Comparison of ENCODE assay signal across 27 cellular contexts in genomic region chr21:45362077-45362747, GRCh38. TPM values are rescaled to one million over a fixed set of nuclear protein-coding genes. Genes with fewer than 3 reads are reported as not detected.
DNase-seq lines count a peak whose midpoint lies in the region; ATAC-seq and TF ChIP-seq lines count a peak whose summit lies in the region.
"Had no signal": no experiment of that assay in that cellular context is flagged by ENCODE, and none has a peak within 500 bp of the region (broad histone marks: within the 10 kb centered on the region; RNA-seq: fewer than 3 reads in every experiment).

No MANE protein-coding gene starts in this region.

- peaks cover 12% of the 10 kb centered on the region for H3K27me3 Mint-ChIP-seq in neural progenitor cell (ENCODE audit: insufficient read depth, low read depth)
- peaks cover 3 to 4% of the 10 kb centered on the region in 2 donors for H3K27me3 Mint-ChIP-seq in CD4-positive, alpha-beta memory T cell

- H3K27ac ChIP-seq in right cardiac atrium (ENCODE audit: low read length) (no peak overlapping the region), body of pancreas (peak overlapping the region in 3 of 4 donors; percentile 93 to 96 (median 96)), neural progenitor cell (no peak overlapping the region)
- no peak overlapping the region for H3K27ac ChIP-seq in CD4-positive, alpha-beta memory T cell (ENCODE audit: low read depth, low read length)
- H3K27ac ChIP-seq: gastrocnemius medialis had no signal

- no peaks in the 10 kb centered on the region for H3K36me3 ChIP-seq in body of pancreas (replicated peaks in 1 of 2; ENCODE audit: insufficient read depth in 1 of 2, low read depth in 2 of 2)
- H3K36me3 ChIP-seq in neural progenitor cell: no peaks in the 10 kb centered on the region
- no peaks in the 10 kb centered on the region for H3K36me3 ChIP-seq in CD4-positive, alpha-beta memory T cell (ENCODE audit: insufficient read depth, low read length)
- H3K36me3 ChIP-seq: gastrocnemius medialis, upper lobe of left lung had no signal

- H3K27ac Mint-ChIP-seq in neural progenitor cell: peak overlapping the region; percentile 54
- no peak overlapping the region for H3K27ac Mint-ChIP-seq in CD4-positive, alpha-beta memory T cell
- H3K27ac Mint-ChIP-seq: activated CD8-positive, alpha-beta memory T cell treated with anti-CD3 and anti-CD28 coated beads, Interleukin-2, amount 10 ng/mL, durations not matched to agents 7 days and 5 days; CD8-positive, alpha-beta T cell; progenitor cell of endocrine pancreas; T-helper 17 cell had no signal

- no peaks in the 10 kb centered on the region for H3K36me3 Mint-ChIP-seq in neural progenitor cell
- no peaks in the 10 kb centered on the region for H3K36me3 Mint-ChIP-seq in CD4-positive, alpha-beta memory T cell
- H3K36me3 Mint-ChIP-seq: activated CD8-positive, alpha-beta memory T cell treated with anti-CD3 and anti-CD28 coated beads, Interleukin-2, amount 10 ng/mL, durations not matched to agents 7 days and 5 days; CD8-positive, alpha-beta T cell had no signal

- no peaks in the 10 kb centered on the region for H3K27me3 ChIP-seq in right cardiac atrium (ENCODE audit: control insufficient read depth, insufficient read depth)
- H3K27me3 ChIP-seq in body of pancreas: no peaks in the 10 kb centered on the region
- H3K27me3 ChIP-seq in neural progenitor cell: no peaks in the 10 kb centered on the region
- no peaks in the 10 kb centered on the region for H3K27me3 ChIP-seq in CD4-positive, alpha-beta memory T cell (ENCODE audit: insufficient read depth, low read length)
- H3K27me3 ChIP-seq: upper lobe of left lung had no signal

- H3K9ac ChIP-seq in neural progenitor cell: no peak overlapping the region

- no peak for ATAC-seq in right cardiac atrium
- ATAC-seq in body of pancreas: no peak
- ATAC-seq: activated CD4-positive, CD25-positive, alpha-beta regulatory T cell treated with anti-CD3 and anti-CD28 coated beads, Interleukin-2, amount 50 U/mL, for 24 hours; activated CD8-positive, alpha-beta memory T cell treated with anti-CD3 and anti-CD28 coated beads, Interleukin-2, amount 10 ng/mL, durations not matched to agents 7 days and 5 days; CD8-positive, alpha-beta T cell; gastrocnemius medialis; SK-N-SH treated with all-trans-retinoic acid at 6 μM for 48 hours; T-helper 17 cell had no signal

- CTCF ChIA-PET in CD4-positive, alpha-beta memory T cell (lab: Charles Lee; ENCODE audit: partially characterized antibody): no interaction called here

- intact Hi-C loops in right cardiac atrium (cut with DNase I) (loop anchor here in 2 of 4 donors (5.0 kb wide), 2 partner anchors 55 to 60 kb away; no protein-coding TSS in a partner anchor), cardiac septum (cut with DNase I) (no loop called here), body of pancreas (cut with DNase I) (no loop called here)
- intact Hi-C loops in CD4-positive, alpha-beta memory T cell (cut with micrococcal nuclease): no loop called here

- POLR2A ChIA-PET in CD4-positive, alpha-beta memory T cell (lab: Charles Lee; ENCODE audit: partially characterized antibody): no interaction called here

- no peaks in the 10 kb centered on the region for H3K79me2 ChIP-seq in neural progenitor cell (ENCODE audit: low read depth)

- H3K4me3 ChIP-seq in right cardiac atrium (ENCODE audit: low read length) (no peak overlapping the region), body of pancreas (no peak overlapping the region), neural progenitor cell (no peak overlapping the region)
- no peak overlapping the region for H3K4me3 ChIP-seq in CD4-positive, alpha-beta memory T cell (ENCODE audit: low read length in 2 of 2)
- H3K4me3 ChIP-seq: gastrocnemius medialis, upper lobe of left lung had no signal

- TF ChIP-seq POLR2A in body of pancreas (IDR thresholded peaks at IDR 0.05): no peak

- TF ChIP-seq CTCF in body of pancreas (IDR thresholded peaks at IDR 0.05) (no peak), neural progenitor cell (IDR thresholded peaks at IDR 0.05) (no peak)

- H3K9me3 ChIP-seq in right cardiac atrium (ENCODE audit: control insufficient read depth, low read length) (no peaks in the 10 kb centered on the region), body of pancreas (no peaks in the 10 kb centered on the region), neural progenitor cell (ENCODE audit: low read depth) (no peaks in the 10 kb centered on the region)
- no peaks in the 10 kb centered on the region for H3K9me3 ChIP-seq in CD4-positive, alpha-beta memory T cell (ENCODE audit: control insufficient read depth in 1 of 2, low read length in 2 of 2)
- H3K9me3 ChIP-seq: gastrocnemius medialis, upper lobe of left lung had no signal

- 93% methylated on average over 15 of the region's 15 CpGs for WGBS in right cardiac atrium
- 51 to 64% methylated on average over 14 to 15 of the region's 15 CpGs for WGBS in body of pancreas, 2 donors

- peaks cover 67% of the 10 kb centered on the region for H3K4me1 Mint-ChIP-seq in neural progenitor cell
- peaks cover 3 to 6% (median 5%) of the 10 kb centered on the region in 4 donors for H3K4me1 Mint-ChIP-seq in CD4-positive, alpha-beta memory T cell

- H3K4me2 ChIP-seq in neural progenitor cell: peak overlapping the region; percentile 24

- H3K4me3 Mint-ChIP-seq in neural progenitor cell: no peak overlapping the region
- no peak overlapping the region for H3K4me3 Mint-ChIP-seq in CD4-positive, alpha-beta memory T cell
- H3K4me3 Mint-ChIP-seq: activated CD8-positive, alpha-beta memory T cell treated with anti-CD3 and anti-CD28 coated beads, Interleukin-2, amount 10 ng/mL, durations not matched to agents 7 days and 5 days; CD8-positive, alpha-beta T cell; neural crest cell; T-helper 17 cell had no signal

- H2AFZ ChIP-seq in neural progenitor cell (replicated peaks): no peak overlapping the region

- peaks cover 13% of the 10 kb centered on the region for H3K4me1 ChIP-seq in right cardiac atrium (ENCODE audit: control insufficient read depth, insufficient read depth, low read length)
- peaks cover 46% of the 10 kb centered on the region for H3K4me1 ChIP-seq in body of pancreas
- peaks cover 71% of the 10 kb centered on the region for H3K4me1 ChIP-seq in neural progenitor cell
- H3K4me1 ChIP-seq in CD4-positive, alpha-beta memory T cell (ENCODE audit: insufficient read depth, low read length): peaks cover 7% of the 10 kb centered on the region

- no peaks in the 10 kb centered on the region for H4K20me1 ChIP-seq in neural progenitor cell (ENCODE audit: low read depth)

- peak; percentile 12 to 48 (median 33) for DNase-seq in right cardiac atrium
- DNase-seq in cardiac septum (ENCODE audit: low spot score): no peak
- no peak for DNase-seq in body of pancreas
- no peak for DNase-seq in neural progenitor cell (ENCODE audit: low spot score)
- DNase-seq in CD4-positive, alpha-beta memory T cell: no peak
- DNase-seq in GM19240 (ENCODE audit: insufficient read length, low spot score): no peak
- no peak for DNase-seq in SIG-M5 treated with dmso at 0.1 percent for 504 hours (lab: John Stamatoyannopoulos, UW; ENCODE audit: unreplicated experiment)
- DNase-seq in central memory CD4-positive, alpha-beta T cell: no peak
- DNase-seq: activated CD4-positive, alpha-beta T cell treated with anti-CD3 and anti-CD28 coated beads, Interleukin-2, amount 50 U/mL, for 4 hours; activated CD8-positive, alpha-beta memory T cell treated with anti-CD3 and anti-CD28 coated beads, Interleukin-2, amount 10 ng/mL, durations not matched to agents 7 days and 5 days; activated T-cell treated with anti-CD3 and anti-CD28 coated beads, Interleukin-2, amount 50 U/mL, for 48 hours; AML-193; CD8-positive, alpha-beta T cell; cerebellar nuclear complex; DMS 273 treated with DMSO at 0.1 percent for 48 hours; gastrocnemius medialis; MM.1S; NCI-H1930; NCI-H2171 treated with DMSO at 0.1 percent for 48 hours; NCI-H524; stimulated activated CD4-positive, alpha-beta T cell treated with anti-CD3 and anti-CD28 coated beads, Interleukin-4, amount 100 ng/mL, for 24 hours; T-helper 17 cell; upper lobe of left lung had no signal

- H3K9me3 Mint-ChIP-seq in neural progenitor cell: no peaks in the 10 kb centered on the region
- H3K9me3 Mint-ChIP-seq in CD4-positive, alpha-beta memory T cell: no peaks in the 10 kb centered on the region
- H3K9me3 Mint-ChIP-seq: CD8-positive, alpha-beta T cell; neural crest cell had no signal

- H3F3A ChIP-seq in neural progenitor cell (ENCODE audit: low read depth): peaks cover 41% of the 10 kb centered on the region

RNA-seq across cellular contexts. Expression of gene COL18A1, which starts 42.8 kb away (rescaled TPM):
- total RNA-seq in right cardiac atrium (100 to 1,000 TPM in 1 of 4 donors, 10 to 100 TPM in 3; 63.5 to 134 (median 84.6) TPM), cardiac septum (77.0 TPM), body of pancreas (100 to 1,000 TPM; 108 to 284 TPM), neural progenitor cell (ENCODE audit: low replicate concordance) (52.6 and 291 TPM in 2 replicates)
- 52.3 TPM for polyA plus RNA-seq in right cardiac atrium
- total RNA-seq in CD4-positive, alpha-beta memory T cell: 1 to 10 TPM; 4.2 to 4.5 TPM
- 1 to 10 TPM in 1 of 2 donors, under 1 TPM in 1; 0.43 to 3.4 TPM for polyA plus RNA-seq in CD4-positive, alpha-beta memory T cell

Comparison
In these comparisons a context has a peak if more than half of its experiments do, and no peak if none do; other contexts are left out.
1. DNase-seq: peak in right cardiac atrium (3 of 3); none in cardiac septum (single experiment), body of pancreas (0 of 4), neural progenitor cell (single experiment), CD4-positive, alpha-beta memory T cell (0 of 5), GM19240 (single experiment), SIG-M5 treated with dmso at 0.1 percent for 504 hours (single experiment) and central memory CD4-positive, alpha-beta T cell (single experiment).
2. H3K27ac ChIP-seq: peak in body of pancreas (3 of 4); none in right cardiac atrium (single experiment), neural progenitor cell (single experiment) and CD4-positive, alpha-beta memory T cell (single experiment).